Comparison of ENCODE assay signal across 8 cellular contexts in the genomic region with DNA sequence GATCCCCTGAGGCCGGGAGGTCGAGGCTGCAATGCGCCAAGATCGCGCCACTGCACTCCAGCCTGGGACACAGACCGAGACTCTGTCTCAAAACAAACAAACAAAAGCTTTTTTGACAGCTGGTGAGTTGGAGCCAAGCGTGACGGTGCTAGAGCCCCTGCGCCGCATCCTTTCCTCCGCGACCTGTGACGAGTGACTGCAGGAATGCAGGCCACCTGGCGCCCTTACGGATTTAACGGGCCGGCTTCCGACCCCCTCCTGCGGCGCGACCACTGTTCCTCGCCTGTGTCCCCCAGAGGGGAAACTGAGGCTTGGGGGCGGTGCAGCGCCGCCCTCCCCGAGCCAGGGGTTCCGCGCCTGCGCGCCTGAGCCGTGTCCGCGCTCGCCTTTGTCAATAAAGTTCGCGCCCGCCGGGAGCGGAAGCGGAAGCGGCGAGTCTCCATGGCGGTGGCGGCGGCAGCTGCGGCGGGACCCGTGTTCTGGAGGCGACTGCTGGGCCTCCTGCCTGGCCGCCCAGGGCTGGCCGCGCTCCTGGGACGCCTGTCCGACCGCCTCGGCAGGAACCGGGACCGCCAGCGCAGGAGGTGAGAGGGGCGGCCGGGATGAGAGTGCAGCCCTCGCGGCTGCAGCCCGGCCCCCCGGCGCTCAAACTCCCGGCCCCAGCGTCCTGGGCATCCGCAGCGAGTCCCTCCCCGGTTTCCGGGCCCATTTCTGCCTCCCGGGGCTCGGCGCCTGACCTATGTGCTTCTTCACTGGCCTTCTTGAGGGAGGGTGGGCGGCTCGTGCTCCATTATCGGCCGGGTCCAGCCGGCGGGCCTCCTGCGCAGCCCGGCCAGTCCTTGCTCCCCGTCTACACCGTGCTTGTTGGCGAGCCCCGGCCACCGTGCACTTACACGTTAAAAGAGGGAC. TPM values are rescaled to one million over a fixed set of nuclear protein-coding genes. Genes with fewer than 3 reads are reported as not detected.
DNase-seq lines count a peak whose midpoint lies in the region; ATAC-seq and TF ChIP-seq lines count a peak whose summit lies in the region.

A gene with protein sequence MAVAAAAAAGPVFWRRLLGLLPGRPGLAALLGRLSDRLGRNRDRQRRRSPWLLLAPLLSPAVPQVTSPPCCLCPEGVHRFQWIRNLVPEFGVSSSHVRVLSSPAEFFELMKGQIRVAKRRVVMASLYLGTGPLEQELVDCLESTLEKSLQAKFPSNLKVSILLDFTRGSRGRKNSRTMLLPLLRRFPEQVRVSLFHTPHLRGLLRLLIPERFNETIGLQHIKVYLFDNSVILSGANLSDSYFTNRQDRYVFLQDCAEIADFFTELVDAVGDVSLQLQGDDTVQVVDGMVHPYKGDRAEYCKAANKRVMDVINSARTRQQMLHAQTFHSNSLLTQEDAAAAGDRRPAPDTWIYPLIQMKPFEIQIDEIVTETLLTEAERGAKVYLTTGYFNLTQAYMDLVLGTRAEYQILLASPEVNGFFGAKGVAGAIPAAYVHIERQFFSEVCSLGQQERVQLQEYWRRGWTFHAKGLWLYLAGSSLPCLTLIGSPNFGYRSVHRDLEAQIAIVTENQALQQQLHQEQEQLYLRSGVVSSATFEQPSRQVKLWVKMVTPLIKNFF (plus strand): TSS at position 425 of the 909 bp plus-strand sequence. CDS start 17 bp downstream, at position 442.

- H2AFZ ChIP-seq in neural cell (ENCODE audit: low read depth, low read length) = peak within 1 kb of the TSS; percentile 79

- TF ChIP-seq CTCF in 22Rv1 (IDR thresholded peaks at IDR 0.05) (no peak), fibroblast of villous mesenchyme (IDR thresholded peaks at IDR 0.05; ENCODE audit: insufficient read depth, low read depth, low read length) (peak; percentile 3), neural cell (IDR thresholded peaks at IDR 0.05; ENCODE audit: poor library complexity, severe bottlenecking) (peak; percentile 25)

- H3K9ac ChIP-seq in HUES6 (ENCODE audit: low read length) (peak within 1 kb of the TSS; percentile 88), neural cell (ENCODE audit: low read length) (peak within 1 kb of the TSS; percentile 80), stomach smooth muscle (ENCODE audit: low read length in 2 of 2) (peak within 1 kb of the TSS; percentile 82)

- H3K4me1 ChIP-seq in HUES6 (ENCODE audit: control insufficient read depth, insufficient read depth, low read length) = peaks cover 46% of the 10 kb centered on the region
- peaks cover 21% of the 10 kb centered on the region for H3K4me1 ChIP-seq in stomach smooth muscle (ENCODE audit: control insufficient read depth, insufficient read depth, low read length)

- peak; percentile 83 for TF ChIP-seq POLR2A in Raji (IDR thresholded peaks at IDR 0.05; ENCODE audit: insufficient read depth, low read depth, low read length)

- no peaks in the 10 kb centered on the region for H3F3A ChIP-seq in neural cell (ENCODE audit: insufficient read depth, low read length, poor library complexity, severe bottlenecking)

- H3K9me2 ChIP-seq in neural cell (ENCODE audit: insufficient read depth, low read length) = no peaks in the 10 kb centered on the region

- DNase-seq in activated gamma-delta T cell (lab: John Stamatoyannopoulos, UW) = peak; percentile 73
- peak; percentile 77 for DNase-seq in fibroblast of villous mesenchyme (ENCODE audit: low read depth)

- H3K4me3 ChIP-seq in HUES6 (ENCODE audit: low read depth, low read length) = peak within 1 kb of the TSS; percentile 94
- H3K4me3 ChIP-seq in fibroblast of villous mesenchyme (ENCODE audit: low read depth, low read length) = peak within 1 kb of the TSS; percentile 81
- peak within 1 kb of the TSS; percentile 90 for H3K4me3 ChIP-seq in neural cell (ENCODE audit: low read length)
- H3K4me3 ChIP-seq in stomach smooth muscle (ENCODE audit: low read length in 2 of 2) = peak within 1 kb of the TSS; percentile 92 to 93

- H3K79me2 ChIP-seq in neural cell (replicated peaks; ENCODE audit: insufficient read depth, low read length) = peaks cover 40% of the 10 kb centered on the region

- no peak for TF ChIP-seq RAD21 in neural cell (conservative IDR thresholded peaks at IDR 0.05)

- H3K4me2 ChIP-seq in neural cell (ENCODE audit: low read length) = peak within 1 kb of the TSS; percentile 72

- ATAC-seq in GM18511 (IDR thresholded peaks at IDR 0.05; ENCODE audit: unreplicated experiment) = peak; percentile 57

- H3K27ac ChIP-seq in 22Rv1 (peak within 1 kb of the TSS; percentile 48), HUES6 (ENCODE audit: low read depth, low read length) (peak within 1 kb of the TSS; percentile 84), neural cell (ENCODE audit: low read length) (peak within 1 kb of the TSS; percentile 18), stomach smooth muscle (ENCODE audit: low read length) (peak within 1 kb of the TSS; percentile 76)

- TF ChIP-seq EP300 in neural cell (conservative IDR thresholded peaks at IDR 0.05; ENCODE audit: poor library complexity, severe bottlenecking) = peak; percentile 72

- no peaks in the 10 kb centered on the region for H3K27me3 ChIP-seq in HUES6 (ENCODE audit: control insufficient read depth, insufficient read depth, low read length)
- H3K27me3 ChIP-seq in neural cell (ENCODE audit: insufficient read depth, low read depth, low read length) = no peaks in the 10 kb centered on the region
- H3K27me3 ChIP-seq in stomach smooth muscle (ENCODE audit: control insufficient read depth in 1 of 2, insufficient read depth in 2 of 2, low read length in 2 of 2) = no peaks in the 10 kb centered on the region

- H3K9me3 ChIP-seq in HUES6 (ENCODE audit: control insufficient read depth, insufficient read depth, low read depth, low read length) = no peaks in the 10 kb centered on the region
- H3K9me3 ChIP-seq in neural cell (ENCODE audit: low read length) = no peaks in the 10 kb centered on the region
- H3K9me3 ChIP-seq in stomach smooth muscle (ENCODE audit: control insufficient read depth in 2 of 2, low read length in 2 of 2) = no peaks in the 10 kb centered on the region

- no peaks in the 10 kb centered on the region for H4K20me1 ChIP-seq in neural cell (ENCODE audit: insufficient read depth)

- H3K36me3 ChIP-seq in HUES6 (ENCODE audit: control insufficient read depth, insufficient read depth, low read length) (no peaks in the 10 kb centered on the region), neural cell (ENCODE audit: insufficient read depth, low read length) (no peaks in the 10 kb centered on the region), stomach smooth muscle (ENCODE audit: control insufficient read depth in 2 of 2, insufficient read depth in 2 of 2, low read length in 2 of 2) (no peaks in the 10 kb centered on the region)

TF ChIP-seq in neural cell, 6 proteins besides CTCF, POLR2A, EP300 and RAD21:
- peak; percentile 93 for TF ChIP-seq MXI1 (conservative IDR thresholded peaks at IDR 0.05; ENCODE audit: poor library complexity, severe bottlenecking)
- TF ChIP-seq TAF1 (IDR thresholded peaks at IDR 0.05; ENCODE audit: low read depth) = no peak
- no peak for TF ChIP-seq EZH2 (IDR thresholded peaks at IDR 0.05; ENCODE audit: borderline replicate concordance, insufficient read depth, low read length, poor library complexity, severe bottlenecking)
- TF ChIP-seq POLR2AphosphoS5 (IDR thresholded peaks at IDR 0.05) = peak; percentile 91
- TF ChIP-seq SMC3 (conservative IDR thresholded peaks at IDR 0.05; ENCODE audit: poor library complexity) = peak; percentile 39
- TF ChIP-seq, protein P1, sequence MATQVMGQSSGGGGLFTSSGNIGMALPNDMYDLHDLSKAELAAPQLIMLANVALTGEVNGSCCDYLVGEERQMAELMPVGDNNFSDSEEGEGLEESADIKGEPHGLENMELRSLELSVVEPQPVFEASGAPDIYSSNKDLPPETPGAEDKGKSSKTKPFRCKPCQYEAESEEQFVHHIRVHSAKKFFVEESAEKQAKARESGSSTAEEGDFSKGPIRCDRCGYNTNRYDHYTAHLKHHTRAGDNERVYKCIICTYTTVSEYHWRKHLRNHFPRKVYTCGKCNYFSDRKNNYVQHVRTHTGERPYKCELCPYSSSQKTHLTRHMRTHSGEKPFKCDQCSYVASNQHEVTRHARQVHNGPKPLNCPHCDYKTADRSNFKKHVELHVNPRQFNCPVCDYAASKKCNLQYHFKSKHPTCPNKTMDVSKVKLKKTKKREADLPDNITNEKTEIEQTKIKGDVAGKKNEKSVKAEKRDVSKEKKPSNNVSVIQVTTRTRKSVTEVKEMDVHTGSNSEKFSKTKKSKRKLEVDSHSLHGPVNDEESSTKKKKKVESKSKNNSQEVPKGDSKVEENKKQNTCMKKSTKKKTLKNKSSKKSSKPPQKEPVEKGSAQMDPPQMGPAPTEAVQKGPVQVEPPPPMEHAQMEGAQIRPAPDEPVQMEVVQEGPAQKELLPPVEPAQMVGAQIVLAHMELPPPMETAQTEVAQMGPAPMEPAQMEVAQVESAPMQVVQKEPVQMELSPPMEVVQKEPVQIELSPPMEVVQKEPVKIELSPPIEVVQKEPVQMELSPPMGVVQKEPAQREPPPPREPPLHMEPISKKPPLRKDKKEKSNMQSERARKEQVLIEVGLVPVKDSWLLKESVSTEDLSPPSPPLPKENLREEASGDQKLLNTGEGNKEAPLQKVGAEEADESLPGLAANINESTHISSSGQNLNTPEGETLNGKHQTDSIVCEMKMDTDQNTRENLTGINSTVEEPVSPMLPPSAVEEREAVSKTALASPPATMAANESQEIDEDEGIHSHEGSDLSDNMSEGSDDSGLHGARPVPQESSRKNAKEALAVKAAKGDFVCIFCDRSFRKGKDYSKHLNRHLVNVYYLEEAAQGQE (IDR thresholded peaks at IDR 0.05; ENCODE audit: borderline replicate concordance) = peak; percentile 32

RNA-seq across cellular contexts. Expression of the gene that starts here (rescaled TPM):
- total RNA-seq in fibroblast of villous mesenchyme = 30.9 and 35.4 TPM in 2 replicates
- 65.7 and 81.8 TPM in 2 replicates for polyA plus RNA-seq in neural cell
- 61.6 and 64.1 TPM in 2 replicates for polyA minus RNA-seq in neural cell

Comparison
In these comparisons a context has a peak if more than half of its experiments do, and no peak if none do; other contexts are left out.
1. Peak in every context shown above with its lines: DNase-seq, ATAC-seq, H3K4me3 ChIP-seq and H3K27ac ChIP-seq.
2. H3K27ac ChIP-seq: peak in every context shown above with its lines; median percentile 84 in HUES6; 76 in stomach smooth muscle; 48 in 22Rv1; 18 in neural cell.